9 cellular contexts compared by ENCODE assay signal in the genomic region with DNA sequence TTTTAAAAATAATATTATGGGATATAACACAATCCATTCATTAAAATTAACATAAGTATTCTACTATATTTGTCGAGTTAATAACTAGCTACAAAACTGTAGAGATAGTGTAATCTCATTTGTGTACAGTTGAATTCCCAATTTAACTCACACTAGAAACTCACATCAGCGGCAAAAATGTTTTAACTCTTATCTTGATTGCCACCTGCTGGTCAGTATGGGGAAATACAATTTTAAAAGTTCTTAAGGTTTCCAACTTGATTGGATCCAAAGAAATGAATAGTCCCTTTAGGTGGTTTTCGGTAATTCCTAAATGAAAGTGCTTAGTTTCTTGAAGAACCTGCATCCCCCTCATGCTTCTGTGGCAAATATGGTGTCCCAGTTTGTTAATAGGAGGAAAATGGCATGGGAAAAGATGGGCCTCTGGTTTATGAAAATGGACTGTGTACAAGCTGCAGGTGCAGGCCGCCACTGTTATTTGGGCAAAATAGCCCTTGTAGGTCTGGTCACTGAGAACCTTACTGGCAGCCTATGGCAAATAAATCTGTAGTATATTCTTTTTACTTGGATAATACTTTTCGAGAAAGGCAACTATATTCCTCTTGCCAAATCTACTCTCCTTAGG. TPM values are rescaled to one million over a fixed set of nuclear protein-coding genes. Genes with fewer than 3 reads are reported as not detected.
DNase-seq lines count a peak whose midpoint lies in the region; ATAC-seq, FAIRE-seq and TF ChIP-seq lines count a peak whose summit lies in the region.
"Had no signal": no experiment of that assay in that cellular context is flagged by ENCODE, and none has a peak within 500 bp of the region (broad histone marks: within the 10 kb centered on the region; RNA-seq: fewer than 3 reads in every experiment).

No MANE protein-coding gene starts in this region.

- no TSS peak for BruUV-seq in K562 (replicated peaks; lab: Mats Ljungman, UMichigan)

- H3K4me1 ChIP-seq in HEK293 (ENCODE audit: control insufficient read depth, insufficient read depth, low read length) (no peaks in the 10 kb centered on the region), K562 (replicated peaks in 1 of 2; ENCODE audit: control insufficient read depth in 2 of 2, insufficient read depth in 2 of 2, low read length in 2 of 2) (no peaks in the 10 kb centered on the region), liver (ENCODE audit: control insufficient read depth in 4 of 4, insufficient read depth in 4 of 4, low read length in 3 of 4) (no peaks in the 10 kb centered on the region)

- H3K9me3 ChIP-seq in HEK293 (ENCODE audit: control insufficient read depth, insufficient read depth, low read depth, low read length) (no peaks in the 10 kb centered on the region), K562 (replicated peaks; ENCODE audit: control insufficient read depth, insufficient read depth, low read depth, low read length) (no peaks in the 10 kb centered on the region), liver (ENCODE audit: control insufficient read depth in 4 of 4, low read length in 3 of 4) (no peaks in the 10 kb centered on the region)

- H2AFZ ChIP-seq in K562 (ENCODE audit: low read depth, low read length), result no peak overlapping the region

- peak; percentile 51 for DNase-seq in DMS53 treated with DMSO at 0.1 percent for 48 hours (lab: John Stamatoyannopoulos, UW; ENCODE audit: unreplicated experiment)
- peak; percentile 78 for DNase-seq in NCI-H2171 treated with DMSO at 0.1 percent for 48 hours (lab: John Stamatoyannopoulos, UW)
- DNase-seq in K562 (ENCODE audit: extremely low read depth in 1 of 4, low spot score in 3 of 4), result peak; percentile 20 to 32 (median 24)
- DNase-seq in activated CD8-positive, alpha-beta memory T cell treated with anti-CD3 and anti-CD28 coated beads, Interleukin-2, amount 50 U/mL, for 48 hours, result no peak

- no peak for ATAC-seq in K562
- ATAC-seq in GM18867 (IDR thresholded peaks at IDR 0.05; ENCODE audit: unreplicated experiment), result no peak
- ATAC-seq in GM19023 (IDR thresholded peaks at IDR 0.05; ENCODE audit: unreplicated experiment), result no peak

- peak; percentile 70 for FAIRE-seq in K562 (lab: Jason Lieb, UNC)

- CTCF ChIA-PET in HEK293 (lab: Yijun Ruan, JAX) (interaction anchor here (0.5 to 4.8 kb wide), 23 partner anchors 19 to 917 kb away, joined by 3 to 50 read pairs (median 4); no protein-coding TSS in a partner anchor), K562 (lab: Yijun Ruan, JAX; ENCODE audit: low intra/inter-chr PET ratio) (interaction anchor here (0.6 to 2.0 kb wide), 3 partner anchors 59 to 1333 kb away, joined by 3 to 7 read pairs (median 6); no protein-coding TSS in a partner anchor)

- POLR2A ChIA-PET in HEK293 (lab: Yijun Ruan, JAX), result no interaction called here
- POLR2A ChIA-PET in K562 (lab: Yijun Ruan, JAX), result no interaction called here

- H3K4me3 ChIP-seq in HEK293 (ENCODE audit: low read depth, low read length), result no peak overlapping the region
- H3K4me3 ChIP-seq in K562, result no peak overlapping the region
- no peak overlapping the region for H3K4me3 ChIP-seq in liver (ENCODE audit: low read depth in 1 of 3, low read length in 3 of 3)

- H3K4me2 ChIP-seq in K562 (ENCODE audit: insufficient read depth, low read length), result no peak overlapping the region

- TF ChIP-seq POLR2A in K562 (conservative IDR thresholded peaks at IDR 0.05), result no peak

- WGBS in K562 (ENCODE audit: insufficient coverage, low coverage, missing lambda C conversion rate), result 1% methylated on average over 5 of the region's 5 CpGs
- WGBS in liver, result 45% methylated on average over 5 of the region's 5 CpGs

- no peak for TF ChIP-seq CTCF in HEK293 (tag by site-specific recombination; IDR thresholded peaks at IDR 0.05)
- TF ChIP-seq CTCF in K562 (IDR thresholded peaks at IDR 0.05 in 2 of 3, conservative IDR thresholded peaks at IDR 0.05 in 1 of 3; ENCODE audit: insufficient read depth in 2 of 3, low read depth in 1 of 3, low read length in 3 of 3), result peak; percentile 21 to 69 (median 41); a peak in 5 of 6 replicates
- TF ChIP-seq CTCF in liver (IDR thresholded peaks at IDR 0.05; ENCODE audit: low read depth, low read length, missing input control), result peak; percentile 65

- in situ Hi-C loops in K562 (cut with MboI), result loop anchor here (25.0 kb wide), 1 partner anchor 1667 kb away; no protein-coding TSS in a partner anchor

- H3K27ac ChIP-seq in HEK293 (ENCODE audit: extremely low read depth, low read depth, low read length) (no peak overlapping the region), K562 (ENCODE audit: extremely low read depth, low read depth, low read length) (no peak overlapping the region), liver (ENCODE audit: low read depth in 1 of 2, low read length in 2 of 2) (no peak overlapping the region)

- no peak for TF ChIP-seq EP300 in K562 (IDR thresholded peaks at IDR 0.05; ENCODE audit: low read length)

- H3K79me2 ChIP-seq in K562 (ENCODE audit: control insufficient read depth, insufficient read depth, low read length), result no peaks in the 10 kb centered on the region

- H3K9me1 ChIP-seq in K562 (ENCODE audit: control insufficient read depth, insufficient read depth, low read length), result no peaks in the 10 kb centered on the region

- H3K27me3 ChIP-seq in K562 (ENCODE audit: control insufficient read depth in 2 of 2, insufficient read depth in 2 of 2, low read length in 2 of 2) (no peaks in the 10 kb centered on the region), liver (ENCODE audit: control insufficient read depth in 4 of 4, insufficient read depth in 4 of 4, low read length in 3 of 4) (peaks cover 0 to 3% (median 0%) of the 10 kb centered on the region in 4 donors)

- no peak overlapping the region for H3K9ac ChIP-seq in K562 (ENCODE audit: insufficient read depth in 1 of 2, low read depth in 2 of 2, low read length in 2 of 2)
- H3K9ac ChIP-seq in liver (ENCODE audit: low read depth in 1 of 2, low read length in 2 of 2), result no peak overlapping the region

- H4K20me1 ChIP-seq in K562 (replicated peaks; ENCODE audit: control insufficient read depth, insufficient read depth, low read length), result no peaks in the 10 kb centered on the region

- intact Hi-C loops in K562 (cut with micrococcal nuclease), result loop anchor here (5.0 to 10.0 kb wide), 3 partner anchors 57 to 1657 kb away; no protein-coding TSS in a partner anchor

- TF ChIP-seq RAD21 in K562 (CRISPR knock-in tag; conservative IDR thresholded peaks at IDR 0.05 in 1 of 2, IDR thresholded peaks at IDR 0.05 in 1 of 2) (peak; percentile 77 to 79), liver (IDR thresholded peaks at IDR 0.05) (peak; percentile 78 to 82)

- H3K36me3 ChIP-seq in HEK293 (ENCODE audit: control insufficient read depth in 2 of 2, insufficient read depth in 1 of 2, low read length in 2 of 2) (no peaks in the 10 kb centered on the region), K562 (ENCODE audit: control insufficient read depth, insufficient read depth, low read length) (no peaks in the 10 kb centered on the region), liver (ENCODE audit: control insufficient read depth in 4 of 4, insufficient read depth in 3 of 4, low read depth in 1 of 4, low read length in 3 of 4) (no peaks in the 10 kb centered on the region)

TF ChIP-seq in HEK293, 187 proteins besides CTCF, POLR2A, EP300 and RAD21 (continues in another document):
- TF ChIP-seq, protein P1, sequence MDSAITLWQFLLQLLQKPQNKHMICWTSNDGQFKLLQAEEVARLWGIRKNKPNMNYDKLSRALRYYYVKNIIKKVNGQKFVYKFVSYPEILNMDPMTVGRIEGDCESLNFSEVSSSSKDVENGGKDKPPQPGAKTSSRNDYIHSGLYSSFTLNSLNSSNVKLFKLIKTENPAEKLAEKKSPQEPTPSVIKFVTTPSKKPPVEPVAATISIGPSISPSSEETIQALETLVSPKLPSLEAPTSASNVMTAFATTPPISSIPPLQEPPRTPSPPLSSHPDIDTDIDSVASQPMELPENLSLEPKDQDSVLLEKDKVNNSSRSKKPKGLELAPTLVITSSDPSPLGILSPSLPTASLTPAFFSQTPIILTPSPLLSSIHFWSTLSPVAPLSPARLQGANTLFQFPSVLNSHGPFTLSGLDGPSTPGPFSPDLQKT (IDR thresholded peaks at IDR 0.05; ENCODE audit: borderline replicate concordance, low read depth, low read length), result no peak

TF ChIP-seq in K562, 482 proteins besides CTCF, POLR2A, EP300 and RAD21 (continues in another document):
- TF ChIP-seq ZBED1 (IDR thresholded peaks at IDR 0.05) (no peak), SMC3 (conservative IDR thresholded peaks at IDR 0.05; ENCODE audit: insufficient read depth, low read depth, low read length) (0 out of 2 replicates have a peak, but pooled peaks have one; percentile 30)

TF ChIP-seq in liver, 16 proteins besides CTCF, POLR2A, EP300 and RAD21 (continues in another document):
- TF ChIP-seq HNF4G (IDR thresholded peaks at IDR 0.05) (no peak), GABPA (IDR thresholded peaks at IDR 0.05 in 1 of 2, conservative IDR thresholded peaks at IDR 0.05 in 1 of 2) (no peak), TAF1 (conservative IDR thresholded peaks at IDR 0.05) (no peak), YY1 (IDR thresholded peaks at IDR 0.05) (no peak), JUND (IDR thresholded peaks at IDR 0.05) (no peak), SP1 (IDR thresholded peaks at IDR 0.05) (no peak), NR2F2 (IDR thresholded peaks at IDR 0.05) (no peak)

RNA-seq across cellular contexts. Expression of a gene that starts 33.7 kb away (rescaled TPM):
- total RNA-seq in K562 (2011; cell fraction: chromatin; rRNA removed; ENCODE audit: low replicate concordance), result not detected in 2 replicates
- not detected in 2 replicates for total RNA-seq in K562 (2011; cell fraction: nucleolus; rRNA removed)
- total RNA-seq in K562 (2011; cell fraction: nucleoplasm; rRNA removed), result not detected in 2 replicates
- not detected in 2 replicates for total RNA-seq in K562 (2014; rRNA removed)
- total RNA-seq in K562 (2014; rRNA removed; fragmentation: Illumina TruSeq; extraction: Trizol), result not detected in 2 replicates
- total RNA-seq in K562 (2015; rRNA removed; fragmentation: Illumina TruSeq; extraction: Trizol), result not detected in 2 replicates
- not detected in 2 replicates for total RNA-seq in K562 (2021)
- not detected in 2 replicates for polyA plus RNA-seq in K562 (2011; rRNA removed)
- polyA plus RNA-seq in K562 (2011; cell fraction: cytosol; rRNA removed), result not detected in 2 replicates
- not detected in 2 replicates for polyA plus RNA-seq in K562 (2011; cell fraction: nucleus; rRNA removed)
- 0.03 TPM in 1 of 2 replicates, not detected in the other for polyA plus RNA-seq in K562 (2012)
- polyA plus RNA-seq in K562 (2014; fragmentation: Illumina TruSeq; extraction: Trizol), result not detected in 2 replicates
- not detected for polyA plus RNA-seq in K562 (2014; fragmentation: Nextera tagmentation; extraction: Ambion mirVana)
- not detected in 2 replicates for polyA plus RNA-seq in K562 (2014; rRNA removed)
- not detected in 2 replicates for polyA minus RNA-seq in K562 (2011; rRNA and poly(A)+ RNA removed)
- not detected in 2 replicates for polyA minus RNA-seq in K562 (2011; cell fraction: cytosol; rRNA and poly(A)+ RNA removed)
- not detected in 2 replicates for polyA minus RNA-seq in K562 (2011; cell fraction: nucleus; rRNA and poly(A)+ RNA removed)
- total RNA-seq in liver, result not detected
- not detected for polyA plus RNA-seq in liver
- total RNA-seq: mononuclear cell had no signal
